8 cellular contexts compared by ENCODE assay signal in the genomic region with DNA sequence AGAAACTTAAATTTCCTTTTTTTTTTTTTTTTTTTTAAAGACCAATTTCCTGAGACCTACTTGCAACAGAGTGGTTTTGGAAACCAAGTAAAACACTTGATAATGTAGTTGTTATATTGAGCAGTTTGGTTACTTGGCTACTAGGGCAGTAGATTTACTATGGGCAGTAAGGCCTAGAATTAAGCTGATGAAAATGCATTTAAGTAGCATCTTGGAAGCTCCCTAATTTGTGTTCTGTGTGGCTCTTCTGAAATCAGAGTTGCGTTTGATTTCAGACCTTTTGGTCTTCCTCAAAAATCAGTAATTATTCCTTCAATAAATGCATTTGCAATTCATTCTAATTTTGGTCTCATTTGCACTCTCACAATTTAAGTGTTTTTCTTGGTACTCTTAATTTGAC.
DNase-seq lines count a peak whose midpoint lies in the region; ATAC-seq and TF ChIP-seq lines count a peak whose summit lies in the region.

No MANE protein-coding gene starts in this region.

- no peaks in the 10 kb centered on the region for H3K27me3 Mint-ChIP-seq in nephron (ENCODE audit: low read depth)

- H3F3A ChIP-seq in MM.1S (ENCODE audit: insufficient read depth, low read length), result 0 out of 2 replicates have a peak, but pooled peaks cover 6% of the 10 kb centered on the region

- peak overlapping the region; percentile 90 to 96 (median 95) for H3K4me3 Mint-ChIP-seq in nephron

- peak overlapping the region; percentile 88 to 96 (median 91) for H3K27ac Mint-ChIP-seq in nephron

- H3K27ac ChIP-seq in C4-2B, result peak overlapping the region; percentile 90
- H3K27ac ChIP-seq in MM.1S (ENCODE audit: low read length), result no peak overlapping the region; the same call in 1 of the 2 replicates
- no peak overlapping the region for H3K27ac ChIP-seq in coronary artery

- peaks cover 15% of the 10 kb centered on the region for H3K36me3 Mint-ChIP-seq in nephron (ENCODE audit: low read depth)

- peaks cover 7% of the 10 kb centered on the region; the same call in 1 of the 2 replicates for H3K4me1 ChIP-seq in MM.1S (ENCODE audit: low read length)

- peak overlapping the region; percentile 77; the same call in 1 of the 2 replicates for H3K9ac ChIP-seq in MM.1S (ENCODE audit: low read length)

- H2AFZ ChIP-seq in MM.1S (ENCODE audit: low read length), result peak overlapping the region; percentile 85

- TF ChIP-seq CTCF in C4-2B (conservative IDR thresholded peaks at IDR 0.05) (no peak), MM.1S (IDR thresholded peaks at IDR 0.05; ENCODE audit: low read length) (no peak), coronary artery (IDR thresholded peaks at IDR 0.05) (no peak), nephron (IDR thresholded peaks at IDR 0.05; ENCODE audit: unreplicated experiment in 3 of 3) (no peak)

- no peaks in the 10 kb centered on the region for H3K27me3 ChIP-seq in MM.1S (replicated peaks; ENCODE audit: insufficient read depth, low read length)

- H4K20me1 ChIP-seq in MM.1S (ENCODE audit: insufficient read depth, low read length), result no peaks in the 10 kb centered on the region

- no peaks in the 10 kb centered on the region for H3K9me3 ChIP-seq in MM.1S (replicated peaks; ENCODE audit: insufficient read depth, low read length)

- no peaks in the 10 kb centered on the region for H3K36me3 ChIP-seq in MM.1S (replicated peaks; ENCODE audit: insufficient read depth, low read length)

- peaks cover 11% of the 10 kb centered on the region for H3K79me2 ChIP-seq in MM.1S (ENCODE audit: low read length)

- no peak for DNase-seq in MM.1S
- no peak for DNase-seq in coronary artery (ENCODE audit: low spot score)
- DNase-seq in NCI-H1105 (lab: John Stamatoyannopoulos, UW), result no peak
- DNase-seq in COLO668 (lab: John Stamatoyannopoulos, UW; ENCODE audit: unreplicated experiment), result no peak

- H3K9me3 Mint-ChIP-seq in nephron, result no peaks in the 10 kb centered on the region

- H3K9me2 ChIP-seq in MM.1S (replicated peaks; ENCODE audit: insufficient read depth, low read length), result no peaks in the 10 kb centered on the region

- ATAC-seq in HG02970 (IDR thresholded peaks at IDR 0.05; ENCODE audit: low FRiP score, unreplicated experiment) (no peak), GM18502 (IDR thresholded peaks at IDR 0.05; ENCODE audit: poor library complexity, unreplicated experiment) (no peak)

- H3K4me3 ChIP-seq in MM.1S (ENCODE audit: low read length) (peak overlapping the region; percentile 76), coronary artery (peak overlapping the region; percentile 97)

- H3K4me1 Mint-ChIP-seq in nephron, result peaks cover 14% of the 10 kb centered on the region

- H3K4me2 ChIP-seq in MM.1S (ENCODE audit: low read depth, low read length), result peak overlapping the region; percentile 62
